Comparison of ENCODE assay signal across 1 cellular context in genomic region chr9:123301936-123302335, GRCh38.
TF ChIP-seq lines count a peak whose summit lies in the region.

No MANE protein-coding gene starts in this region.

TF ChIP-seq in endothelial cell of umbilical vein, 7 proteins besides CTCF, POLR2A, EP300 and RAD21:
- TF ChIP-seq EZH2 (IDR thresholded peaks at IDR 0.05; ENCODE audit: borderline replicate concordance, low read depth, low read length, severe bottlenecking), result peak; percentile 37
